In the genomic region with DNA sequence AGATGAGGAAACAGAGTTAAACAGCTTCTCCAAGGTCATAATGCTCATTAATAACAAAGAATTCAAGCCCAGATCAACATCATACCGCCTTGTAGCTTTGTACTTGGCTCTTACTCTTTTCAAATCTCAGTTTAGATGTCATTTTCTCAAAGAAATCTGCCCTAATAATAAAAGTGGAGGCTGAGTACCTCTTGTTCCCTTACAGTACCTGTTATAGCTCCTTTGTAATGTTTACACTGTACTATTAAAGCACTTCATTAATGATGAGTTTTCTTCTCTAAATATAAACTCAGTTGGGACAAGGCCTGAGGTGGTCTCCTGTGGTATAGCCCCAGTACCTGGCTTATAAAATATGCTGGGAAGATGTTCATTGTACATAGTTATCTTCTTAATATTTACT, we compare ENCODE assay signal across 1 cellular context.
TF ChIP-seq lines count a peak whose summit lies in the region.

No MANE protein-coding gene starts in this region.

TF ChIP-seq in HepG2, 621 proteins besides CTCF, POLR2A, EP300 and RAD21:
- no peak for TF ChIP-seq HOXA7 (CRISPR knock-in tag; IDR thresholded peaks at IDR 0.05)
- peak; percentile 51; the same call in 1 of the 2 replicates for TF ChIP-seq RBFOX2 (IDR thresholded peaks at IDR 0.05; ENCODE audit: low read depth, low read length)
- no peak for TF ChIP-seq CREM (IDR thresholded peaks at IDR 0.05)
- TF ChIP-seq CREM (CRISPR knock-in tag; IDR thresholded peaks at IDR 0.05) = no peak
